In genomic region chr3:134430174-134430573, GRCh38 we compare ENCODE assay signal across 21 cellular contexts. TPM values are rescaled to one million over a fixed set of nuclear protein-coding genes. Genes with fewer than 3 reads are reported as not detected.
"Had no signal": no experiment of that assay in that cellular context is flagged by ENCODE, and none has a peak within 500 bp of the region (broad histone marks: within the 10 kb centered on the region; RNA-seq: fewer than 3 reads in every experiment).

No MANE protein-coding gene starts in this region.

- ATAC-seq: activated CD4-positive, alpha-beta T cell treated with anti-CD3 and anti-CD28 coated beads for 36 hours; foreskin keratinocyte; heart right ventricle; left lung; lower lobe of right lung; natural killer cell treated with Interleukin-12 subunit alpha and Interleukin-12 subunit beta and Interleukin-15 and Interleukin-18, amount 100 ng/mL, for 72 hours; right cardiac atrium; stimulated activated effector memory CD8-positive, alpha-beta T cell treated with anti-CD3 and anti-CD28 coated beads, Interleukin-12 subunit alpha, Interleukin-12 subunit beta, amount 100 ng/mL, for 72 hours had no signal

- H3K4me3 ChIP-seq: esophagus muscularis mucosa, heart right ventricle, left lung, lower lobe of right lung, thyroid gland, upper lobe of left lung, vagina had no signal

- H3K27me3 ChIP-seq: esophagus muscularis mucosa, foreskin keratinocyte, heart right ventricle, left lung, thyroid gland, upper lobe of left lung, vagina had no signal

- H3K27ac ChIP-seq: esophagus muscularis mucosa, foreskin keratinocyte, heart right ventricle, left lung, lower lobe of right lung, thyroid gland, upper lobe of left lung, vagina had no signal

- DNase-seq: activated CD4-positive, alpha-beta T cell treated with anti-CD3 and anti-CD28 coated beads for 36 hours; activated CD4-positive, CD25-positive, alpha-beta regulatory T cell; activated CD8-positive, alpha-beta memory T cell treated with anti-CD3 and anti-CD28 coated beads for 24 hours; activated effector memory CD4-positive, alpha-beta T cell treated with Interleukin-2 at 50 U/mL for 16 hours; activated naive CD4-positive, alpha-beta T cell treated with Interleukin-2 at 50 U/mL for 16 hours; anterior cingulate cortex; foreskin keratinocyte; heart right ventricle; kidney glomerular epithelial cell; left lung; lower lobe of right lung; mesenchymal stem cell; right cardiac atrium; stimulated activated CD4-positive, alpha-beta T cell treated with anti-CD3 and anti-CD28 coated beads, Interleukin-4, amount 100 ng/mL, for 24 hours; thyroid gland; upper lobe of left lung had no signal

- H3K4me1 ChIP-seq: left lung, lower lobe of right lung, vagina had no signal

- H3K9me3 ChIP-seq: esophagus muscularis mucosa, heart right ventricle, left lung, lower lobe of right lung, thyroid gland, upper lobe of left lung, vagina had no signal

- H3K36me3 ChIP-seq: esophagus muscularis mucosa, heart right ventricle, left lung, lower lobe of right lung, thyroid gland, upper lobe of left lung, vagina had no signal

RNA-seq across cellular contexts. Expression of gene AMOTL2, which starts 55.9 kb away (rescaled TPM):
- total RNA-seq: natural killer cell treated with Interleukin-12 subunit alpha and Interleukin-12 subunit beta and Interleukin-15 and Interleukin-18, amount 100 ng/mL, for 72 hours; T-helper 2 cell treated with Interferon-gamma antibody and Interleukin-4, amounts not matched to agents 100 ng/mL and 5 ng/mL, for 36 hours had no signal
